ENCODE assay signal across 1 cellular context in the genomic region with DNA sequence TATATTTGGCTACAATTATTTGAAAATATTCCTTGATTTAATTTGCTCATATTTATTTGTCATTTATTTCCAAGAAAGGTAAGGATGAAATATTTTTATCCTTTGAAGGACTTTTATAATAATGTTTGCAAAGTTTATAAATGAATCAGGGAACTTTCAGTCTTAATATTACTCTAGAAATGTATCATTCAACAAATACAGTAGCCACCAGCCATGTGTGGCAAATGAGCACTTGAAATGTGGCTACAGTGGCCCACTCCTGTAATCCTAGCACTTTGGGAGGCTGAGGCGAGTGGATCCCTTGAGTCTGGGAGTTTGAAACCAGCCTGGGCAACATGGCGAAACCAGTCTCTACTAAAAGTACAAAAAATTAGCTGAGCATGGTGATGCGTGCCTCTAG.
TF ChIP-seq lines count a peak whose summit lies in the region.

No MANE protein-coding gene starts in this region.

TF ChIP-seq in GM12878, 131 proteins besides CTCF, POLR2A, EP300 and RAD21:
- TF ChIP-seq CEBPZ (IDR thresholded peaks at IDR 0.05; ENCODE audit: low read depth, low read length) (no peak), NR2F1 (conservative IDR thresholded peaks at IDR 0.05) (no peak), BMI1 (IDR thresholded peaks at IDR 0.05; ENCODE audit: borderline replicate concordance) (no peak), RUNX3 (IDR thresholded peaks at IDR 0.05; ENCODE audit: low read length) (peak; percentile 63), NR2C2 (IDR thresholded peaks at IDR 0.05; ENCODE audit: borderline replicate concordance, control insufficient read depth, insufficient read length, low read depth) (no peak), JUNB (IDR thresholded peaks at IDR 0.05) (peak; percentile 95), EED (IDR thresholded peaks at IDR 0.05; ENCODE audit: low read depth) (0 out of 2 replicates have a peak, but pooled peaks have one; percentile 14), MEF2A (IDR thresholded peaks at IDR 0.05; ENCODE audit: insufficient read depth, low read depth, low read length) (0 out of 2 replicates have a peak, but pooled peaks have one; percentile 31), IRF4 (IDR thresholded peaks at IDR 0.05; ENCODE audit: low read depth, low read length) (0 out of 2 replicates have a peak, but pooled peaks have one; percentile 34), NFIC (IDR thresholded peaks at IDR 0.05; ENCODE audit: low read depth, low read length) (peak; percentile 46; the same call in 1 of the 2 replicates), BCL11A (IDR thresholded peaks at IDR 0.05; ENCODE audit: low read depth, low read length) (no peak), SMC3 (IDR thresholded peaks at IDR 0.05; ENCODE audit: borderline replicate concordance, low read length) (no peak)
